Comparison of ENCODE assay signal across 8 cellular contexts in the genomic region with DNA sequence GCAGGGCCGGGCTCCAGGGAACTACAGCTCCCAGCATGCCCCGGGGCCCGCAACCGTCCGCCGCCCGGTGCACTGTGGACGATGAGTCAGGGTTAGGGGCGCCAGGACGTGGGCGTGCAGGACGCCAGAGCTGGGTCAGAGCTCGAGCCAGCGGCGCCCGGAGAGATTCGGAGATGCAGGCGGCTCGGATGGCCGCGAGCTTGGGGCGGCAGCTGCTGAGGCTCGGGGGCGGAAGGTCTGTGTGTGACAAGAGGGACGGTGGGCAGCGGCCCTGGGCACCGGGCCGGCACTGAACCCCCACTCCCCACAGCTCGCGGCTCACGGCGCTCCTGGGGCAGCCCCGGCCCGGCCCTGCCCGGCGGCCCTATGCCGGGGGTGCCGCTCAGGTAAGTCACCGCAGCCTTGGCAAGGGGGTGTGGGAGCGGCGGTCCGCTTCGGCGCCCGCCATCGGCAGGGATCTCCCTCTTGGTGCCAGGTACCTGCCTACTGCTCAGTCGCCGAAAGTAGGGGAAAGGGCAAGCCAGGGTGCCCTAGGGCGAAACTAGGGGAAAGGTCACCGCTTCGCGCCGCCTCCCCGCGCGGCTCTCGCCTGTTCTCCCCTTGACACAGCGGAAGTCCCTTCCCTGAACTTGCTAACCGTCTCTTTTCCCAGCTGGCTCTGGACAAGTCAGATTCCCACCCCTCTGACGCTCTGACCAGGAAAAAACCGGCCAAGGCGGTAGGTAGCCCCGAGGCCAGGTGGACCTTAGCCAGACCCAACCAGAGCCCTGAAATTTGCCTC. TPM values are rescaled to one million over a fixed set of nuclear protein-coding genes. Genes with fewer than 3 reads are reported as not detected.
DNase-seq lines count a peak whose midpoint lies in the region; ATAC-seq and TF ChIP-seq lines count a peak whose summit lies in the region.

ACADVL (plus strand) TSS at position 127 of the 781 bp plus-strand sequence; CDS start at position 174, 47 bp downstream.
DLG4 (minus strand) TSS at position 25 of the 781 bp plus-strand sequence.

- CTCF ChIA-PET in T-cell (lab: Charles Lee) = interaction anchor here (0.9 to 1.7 kb wide), 8 partner anchors 15 to 468 kb away, joined by 3 to 12 read pairs (median 6); partner anchors contain the start of genes PHF23 (in 2 of the 2), DVL2 (in 1 of the 2) and GABARAP (in 1 of the 2)

- peaks cover 45 to 78% of the 10 kb centered on the region in 2 donors for H3K4me1 ChIP-seq in adrenal gland (replicated peaks in 1 of 2)

- peak; percentile 51 for ATAC-seq in GM21381 (IDR thresholded peaks at IDR 0.05; ENCODE audit: unreplicated experiment)
- peak; percentile 66 to 76 (median 70) for ATAC-seq in T-cell (replicated peaks in 1 of 4)

- peak within 1 kb of the TSS; percentile 89 to 91 (median 90) for H3K4me3 Mint-ChIP-seq in T-cell
- peak within 1 kb of the TSS; percentile 97 for H3K4me3 Mint-ChIP-seq in type B pancreatic cell

- no peaks in the 10 kb centered on the region for H3K27me3 Mint-ChIP-seq in T-cell
- peaks cover 6% of the 10 kb centered on the region for H3K27me3 Mint-ChIP-seq in type B pancreatic cell

- TF ChIP-seq CTCF in adrenal gland (IDR thresholded peaks at IDR 0.05) (no peak), type B pancreatic cell (conservative IDR thresholded peaks at IDR 0.05) (no peak)

- H3K36me3 ChIP-seq in KOPT-K1 (ENCODE audit: insufficient read depth, low read length) (peaks cover 32% of the 10 kb centered on the region), adrenal gland (replicated peaks in 1 of 2) (peaks cover 0 to 30% of the 10 kb centered on the region in 2 donors)

- H3K27ac ChIP-seq in KOPT-K1 (ENCODE audit: low read depth, low read length, poor library complexity, severe bottlenecking) (peak within 1 kb of the TSS; percentile 77), adrenal gland (peak within 1 kb of the TSS; percentile 86 to 100 (median 97))

- intact Hi-C loops in adrenal gland (cut with DNase I) = no loop called here
- intact Hi-C loops in cardiac septum (cut with DNase I) = loop anchor here (2.0 kb wide), 1 partner anchor 19 kb away; the partner anchor contains the start of gene PHF23
- intact Hi-C loops in posterior cingulate gyrus (cut with DNase I) = no loop called here

- H3K27ac Mint-ChIP-seq in T-cell (peak within 1 kb of the TSS; percentile 98 to 99), type B pancreatic cell (peak within 1 kb of the TSS; percentile 97)

- POLR2A ChIA-PET in T-cell (lab: Charles Lee) = no interaction called here

- peak; percentile 66 for DNase-seq in COLO668 (lab: John Stamatoyannopoulos, UW; ENCODE audit: unreplicated experiment)
- DNase-seq in T-cell = peak in 33 of 34 experiments; percentile 45 to 79 (median 62)
- DNase-seq in adrenal gland = peak; percentile 92 to 97 (median 95)
- peak; percentile 96 for DNase-seq in cardiac septum (ENCODE audit: low spot score)
- DNase-seq in posterior cingulate gyrus = peak; percentile 87 to 99 (median 91)
- peak; percentile 87 for DNase-seq in type B pancreatic cell (ENCODE audit: extremely low spot score, unreplicated experiment)

- H3K36me3 Mint-ChIP-seq in T-cell = peaks cover 8% of the 10 kb centered on the region
- H3K36me3 Mint-ChIP-seq in type B pancreatic cell = peaks cover 8% of the 10 kb centered on the region

- H3K4me3 ChIP-seq in adrenal gland = peak within 1 kb of the TSS; percentile 48 to 99 (median 82)

- H3K27me3 ChIP-seq in adrenal gland = no peaks in the 10 kb centered on the region

- H3K9me3 ChIP-seq in KOPT-K1 (ENCODE audit: insufficient read depth, low read length, poor library complexity, severe bottlenecking) (no peaks in the 10 kb centered on the region), adrenal gland (replicated peaks in 1 of 3) (no peaks in the 10 kb centered on the region)

- TF ChIP-seq POLR2A in adrenal gland (IDR thresholded peaks at IDR 0.05) = peak; percentile 88 to 98

- H3K4me1 Mint-ChIP-seq in T-cell (peaks cover 52 to 57% (median 54%) of the 10 kb centered on the region in 3 donors), type B pancreatic cell (ENCODE audit: unreplicated experiment) (peaks cover 42% of the 10 kb centered on the region)

- 0 to 2% (median 1%) methylated on average over 22 to 63 of the region's 63 CpGs for WGBS in adrenal gland, 4 donors

- H3K9me3 Mint-ChIP-seq in T-cell = no peaks in the 10 kb centered on the region
- H3K9me3 Mint-ChIP-seq in type B pancreatic cell = no peaks in the 10 kb centered on the region

RNA-seq across cellular contexts. Expression of gene ACADVL, which starts in this region (rescaled TPM):
- total RNA-seq in T-cell (100 to 1,000 TPM; 275 to 424 (median 385) TPM), adrenal gland (1,000 to 10,000 TPM; 1,309 to 2,378 (median 1,772) TPM), cardiac septum (966 TPM), type B pancreatic cell (ENCODE audit: low replicate concordance) (573 and 617 TPM in 2 replicates)
- 1,000 to 10,000 TPM in 2 of 3 donors, 100 to 1,000 TPM in 1; 972 to 6,098 (median 5,777) TPM for polyA plus RNA-seq in adrenal gland

RNA-seq across cellular contexts. Expression of gene DLG4, which starts in this region (rescaled TPM):
- total RNA-seq in T-cell (10 to 100 TPM in 2 of 5 donors, 1 to 10 TPM in 3; 8.1 to 13.6 (median 9.3) TPM), adrenal gland (10 to 100 TPM; 17.7 to 70.2 (median 31.9) TPM), cardiac septum (16.0 TPM), type B pancreatic cell (ENCODE audit: low replicate concordance) (7.8 and 46.1 TPM in 2 replicates)
- 100 to 1,000 TPM in 1 of 3 donors, 10 to 100 TPM in 2; 19.1 to 172 (median 29.6) TPM for polyA plus RNA-seq in adrenal gland

Comparison
In these comparisons a context has a peak if more than half of its experiments do, and no peak if none do; other contexts are left out.
1. Peak in every context shown above with its lines: DNase-seq, ATAC-seq, H3K4me3 ChIP-seq and H3K27ac ChIP-seq.